9 cellular contexts compared by ENCODE assay signal in genomic region chr2:111702119-111702808, GRCh38.
DNase-seq lines count a peak whose midpoint lies in the region; ATAC-seq, FAIRE-seq and TF ChIP-seq lines count a peak whose summit lies in the region.
"Had no signal": no experiment of that assay in that cellular context is flagged by ENCODE, and none has a peak within 500 bp of the region (broad histone marks: within the 10 kb centered on the region; RNA-seq: fewer than 3 reads in every experiment).

No MANE protein-coding gene starts in this region.

- H3K9me3 ChIP-seq in HepG2 (ENCODE audit: low read length): no peaks in the 10 kb centered on the region

- H3K9ac ChIP-seq in HepG2 (ENCODE audit: insufficient read depth, low read depth, low read length): peak overlapping the region; percentile 50

- intact Hi-C loops in HepG2 (cut with micrococcal nuclease; ENCODE audit: unreplicated experiment): no loop called here

- ATAC-seq in HepG2 (peak; percentile 52), GM18870 (IDR thresholded peaks at IDR 0.05; ENCODE audit: unreplicated experiment) (no peak)

- TF ChIP-seq POLR2A in HepG2 (IDR thresholded peaks at IDR 0.05; ENCODE audit: insufficient read depth in 1 of 2, low read depth in 2 of 2, low read length in 2 of 2): no peak

- no peaks in the 10 kb centered on the region for H3K79me2 ChIP-seq in HepG2 (ENCODE audit: insufficient read depth, low read length)

- H3K27ac ChIP-seq in VCaP: peak overlapping the region; percentile 5; the same call in 1 of the 2 replicates
- H3K27ac ChIP-seq in coronary artery: no peak overlapping the region
- no peak overlapping the region for H3K27ac ChIP-seq in HepG2 (ENCODE audit: extremely low read length, insufficient read depth, low read length)

- 25% methylated on average over 14 of the region's 14 CpGs for WGBS in HepG2 (ENCODE audit: low lambda C conversion rate)

- peak; percentile 80 for TF ChIP-seq RAD21 in HepG2 (CRISPR knock-in tag; IDR thresholded peaks at IDR 0.05)

- POLR2A ChIA-PET in HepG2 (lab: Yijun Ruan, JAX): interaction anchor here (1.3 kb wide), 1 partner anchor 581 kb away, joined by 3 read pairs; the partner anchor contains the start of gene BCL2L11

- DNase-seq in NCI-H510A treated with DMSO at 0.1 percent for 48 hours (lab: John Stamatoyannopoulos, UW) (peak; percentile 40), NCI-H510A (lab: John Stamatoyannopoulos, UW) (no peak), NCI-H1048 (lab: John Stamatoyannopoulos, UW) (peak; percentile 6), coronary artery (ENCODE audit: low spot score) (no peak), HepG2 (ENCODE audit: low spot score) (peak; percentile 74)
- peak; percentile 48 for DNase-seq in stimulated activated naive CD4-positive, alpha-beta T cell treated with Interleukin-2 at 50 U/mL for 16 hours (lab: John Stamatoyannopoulos, UW)

- H3K36me3 ChIP-seq in HepG2 (replicated peaks in 1 of 2; ENCODE audit: control insufficient read depth in 1 of 2, insufficient read depth in 2 of 2, low read length in 2 of 2): no peaks in the 10 kb centered on the region

- BruUV-seq in HepG2 (replicated peaks; lab: Mats Ljungman, UMichigan): no TSS peak

- CTCF ChIA-PET in HepG2 (lab: Yijun Ruan, JAX; ENCODE audit: low intra/inter-chr PET ratio, low total read pairs): interaction anchor here (1.0 to 1.6 kb wide), 2 partner anchors 219 to 585 kb away, joined by 3 to 4 read pairs; no protein-coding TSS in a partner anchor

- in situ Hi-C loops in HepG2 (cut with HindIII; ENCODE audit: extremely low pct_ligation_motif_present, low pct_unique_long_range_greater_than_20kb): loop anchor here (5.0 kb wide), 1 partner anchor 585 kb away; no protein-coding TSS in a partner anchor

- H3K4me1 ChIP-seq in HepG2 (ENCODE audit: insufficient read depth, low read length): peaks cover 62% of the 10 kb centered on the region

- peak overlapping the region; percentile 87 for H2AFZ ChIP-seq in HepG2 (ENCODE audit: low read length)

- H3K4me3 ChIP-seq in coronary artery: no peak overlapping the region
- H3K4me3 ChIP-seq in HepG2 (replicated peaks in 1 of 3; ENCODE audit: insufficient read depth in 1 of 3, low read depth in 2 of 3, low read length in 3 of 3): peak overlapping the region; percentile 1 to 53 (median 36); a peak in 5 of 6 replicates

- no peak for TF ChIP-seq EP300 in HepG2 (IDR thresholded peaks at IDR 0.05; ENCODE audit: low read depth in 2 of 2, low read length in 2 of 2)
- no peak for TF ChIP-seq EP300 in HepG2 (CRISPR knock-in tag; IDR thresholded peaks at IDR 0.05; ENCODE audit: borderline replicate concordance)

- H3K27me3 ChIP-seq in HepG2 (ENCODE audit: control insufficient read depth in 1 of 2, insufficient read depth in 2 of 2, low read length in 2 of 2): peaks cover 0 to 5% of the 10 kb centered on the region in 2 experiments; a peak in 3 of 5 replicates

- peak; percentile 91 for FAIRE-seq in HepG2 (lab: Jason Lieb, UNC)
- FAIRE-seq: islet of Langerhans had no signal

- TF ChIP-seq CTCF in VCaP (conservative IDR thresholded peaks at IDR 0.05): peak; percentile 60
- peak; percentile 49 for TF ChIP-seq CTCF in coronary artery (IDR thresholded peaks at IDR 0.05)
- TF ChIP-seq CTCF in HepG2 (CRISPR knock-in tag; IDR thresholded peaks at IDR 0.05): peak; percentile 90

- H3K4me2 ChIP-seq in HepG2 (ENCODE audit: low read depth, low read length): peak overlapping the region; percentile 85

- no peaks in the 10 kb centered on the region for H4K20me1 ChIP-seq in HepG2 (ENCODE audit: insufficient read depth, low read length)

TF ChIP-seq in HepG2, 621 proteins besides CTCF, POLR2A, EP300 and RAD21 (continues in another document):
- TF ChIP-seq ZNF687 (CRISPR knock-in tag; IDR thresholded peaks at IDR 0.05): peak; percentile 87
- no peak for TF ChIP-seq MEIS1 (CRISPR knock-in tag; IDR thresholded peaks at IDR 0.05; ENCODE audit: borderline replicate concordance)
- TF ChIP-seq TEF (CRISPR knock-in tag; IDR thresholded peaks at IDR 0.05): no peak
- 0 out of 2 replicates have a peak, but pooled peaks have one; percentile 21 for TF ChIP-seq MLX (CRISPR knock-in tag; IDR thresholded peaks at IDR 0.05)
- TF ChIP-seq STAG1 (CRISPR knock-in tag; IDR thresholded peaks at IDR 0.05): peak; percentile 89
- peak; percentile 23; the same call in 1 of the 2 replicates for TF ChIP-seq ZNF567 (CRISPR knock-in tag; IDR thresholded peaks at IDR 0.05; ENCODE audit: borderline replicate concordance)
- peak; percentile 71; the same call in 1 of the 2 replicates for TF ChIP-seq ZNF142 (CRISPR knock-in tag; IDR thresholded peaks at IDR 0.05)
- TF ChIP-seq ZNF12 (CRISPR knock-in tag; IDR thresholded peaks at IDR 0.05): peak; percentile 18; the same call in 1 of the 2 replicates

Comparison
In these comparisons a context has a peak if more than half of its experiments do, and no peak if none do; other contexts are left out.
1. DNase-seq: peak in NCI-H510A treated with DMSO at 0.1 percent for 48 hours (single experiment), NCI-H1048 (single experiment), HepG2 (single experiment) and stimulated activated naive CD4-positive, alpha-beta T cell treated with Interleukin-2 at 50 U/mL for 16 hours (single experiment); none in NCI-H510A (single experiment) and coronary artery (single experiment).
2. Peak in every context shown above with its lines, with median percentiles within 50 percentile points of each other: CTCF ChIP-seq.